ENCODE assay signal across 20 cellular contexts in genomic region chr10:29622382-29622885, GRCh38. TPM values are rescaled to one million over a fixed set of nuclear protein-coding genes. Genes with fewer than 3 reads are reported as not detected.
DNase-seq lines count a peak whose midpoint lies in the region; ATAC-seq and TF ChIP-seq lines count a peak whose summit lies in the region.
"Had no signal": no experiment of that assay in that cellular context is flagged by ENCODE, and none has a peak within 500 bp of the region (broad histone marks: within the 10 kb centered on the region; RNA-seq: fewer than 3 reads in every experiment).

No MANE protein-coding gene starts in this region.

- WGBS in testis, 2 donors, result 53 to 56% methylated on average over 13 of the region's 13 CpGs

- H3K4me3 ChIP-seq in muscle layer of colon (ENCODE audit: low read depth in 1 of 2, low read length in 2 of 2) (peak overlapping the region in 1 of 2 donors; percentile 21), testis (no peak overlapping the region)

- TF ChIP-seq CTCF in chondrocyte (IDR thresholded peaks at IDR 0.05) (no peak), testis (IDR thresholded peaks at IDR 0.05) (no peak)

- H3K4me1 ChIP-seq in muscle layer of colon (ENCODE audit: insufficient read depth, low read length), result peaks cover 84% of the 10 kb centered on the region
- H3K4me1 ChIP-seq in testis, result peaks cover 34% of the 10 kb centered on the region

- H3K27ac ChIP-seq in muscle layer of colon (ENCODE audit: low read depth, low read length), result peak overlapping the region; percentile 24
- H3K27ac ChIP-seq in testis, result peak overlapping the region; percentile 6 to 41
- H3K27ac ChIP-seq: 22Rv1 had no signal

- H3K36me3 ChIP-seq in muscle layer of colon (ENCODE audit: insufficient read depth, low read length), result no peaks in the 10 kb centered on the region
- H3K36me3 ChIP-seq in testis (ENCODE audit: low read depth, missing control alignments), result no peaks in the 10 kb centered on the region

- H3K4me1 Mint-ChIP-seq in chondrocyte (ENCODE audit: low read depth), result peaks cover 55% of the 10 kb centered on the region
- H3K4me1 Mint-ChIP-seq: activated CD4-positive, alpha-beta memory T cell treated with anti-CD3 and anti-CD28 coated beads, Interleukin-2, amount 10 ng/mL, durations not matched to agents 7 days and 5 days; B cell had no signal

- H3K27me3 ChIP-seq in muscle layer of colon (ENCODE audit: control insufficient read depth in 1 of 2, insufficient read depth in 2 of 2, low read length in 2 of 2) (no peaks in the 10 kb centered on the region), testis (no peaks in the 10 kb centered on the region)
- H3K27me3 ChIP-seq: heart left ventricle had no signal

- no peak overlapping the region for H3K4me3 Mint-ChIP-seq in chondrocyte (ENCODE audit: unreplicated experiment)
- H3K4me3 Mint-ChIP-seq: activated CD4-positive, alpha-beta memory T cell treated with anti-CD3 and anti-CD28 coated beads, Interleukin-2, amount 10 ng/mL, durations not matched to agents 7 days and 5 days; activated naive CD8-positive, alpha-beta T cell; activated T-cell treated with anti-CD3 and anti-CD28 coated beads, Interleukin-2, amount 50 U/mL, for 24 hours; B cell had no signal

- H3K27me3 Mint-ChIP-seq in chondrocyte (ENCODE audit: low read depth), result no peaks in the 10 kb centered on the region
- H3K27me3 Mint-ChIP-seq: activated CD4-positive, alpha-beta memory T cell treated with anti-CD3 and anti-CD28 coated beads, Interleukin-2, amount 10 ng/mL, durations not matched to agents 7 days and 5 days; activated naive CD8-positive, alpha-beta T cell; activated T-cell treated with anti-CD3 and anti-CD28 coated beads, Interleukin-2, amount 50 U/mL, for 24 hours; B cell had no signal

- H3K27ac Mint-ChIP-seq in chondrocyte (ENCODE audit: unreplicated experiment), result peak overlapping the region; percentile 39
- H3K27ac Mint-ChIP-seq: activated CD4-positive, alpha-beta memory T cell treated with anti-CD3 and anti-CD28 coated beads, Interleukin-2, amount 10 ng/mL, durations not matched to agents 7 days and 5 days; activated naive CD8-positive, alpha-beta T cell; activated T-cell treated with anti-CD3 and anti-CD28 coated beads, Interleukin-2, amount 50 U/mL, for 24 hours; B cell had no signal

- intact Hi-C loops in testis (cut with DNase I; ENCODE audit: low total_unique reads), result no loop called here

- H3K9me3 Mint-ChIP-seq in chondrocyte (ENCODE audit: low read depth), result no peaks in the 10 kb centered on the region
- H3K9me3 Mint-ChIP-seq: activated CD4-positive, alpha-beta memory T cell treated with anti-CD3 and anti-CD28 coated beads, Interleukin-2, amount 10 ng/mL, durations not matched to agents 7 days and 5 days; activated T-cell treated with anti-CD3 and anti-CD28 coated beads, Interleukin-2, amount 50 U/mL, for 24 hours had no signal

- peak overlapping the region; percentile 17 for H3K9ac ChIP-seq in muscle layer of colon (ENCODE audit: low read length)

- H3K36me3 Mint-ChIP-seq in chondrocyte (ENCODE audit: low read depth), result peaks cover 2% of the 10 kb centered on the region

- TF ChIP-seq POLR2A in testis (IDR thresholded peaks at IDR 0.05), result no peak

- no peak for ATAC-seq in HG02642 (IDR thresholded peaks at IDR 0.05; ENCODE audit: poor library complexity, unreplicated experiment)

- peak; percentile 13 for DNase-seq in DMS 273 (lab: John Stamatoyannopoulos, UW; ENCODE audit: unreplicated experiment)
- DNase-seq in DMS 273 treated with DMSO at 0.1 percent for 48 hours (lab: John Stamatoyannopoulos, UW), result no peak
- DNase-seq in chondrocyte (ENCODE audit: low spot score), result no peak
- DNase-seq in testis, result no peak
- DNase-seq in stimulated activated CD4-positive, alpha-beta T cell treated with anti-CD3 and anti-CD28 coated beads, Interleukin-4, amount 100 ng/mL, for 4 hours, result no peak
- no peak for DNase-seq in globus pallidus (ENCODE audit: low spot score)
- DNase-seq: activated CD4-positive, alpha-beta memory T cell treated with anti-CD3 and anti-CD28 coated beads, Interleukin-2, amount 10 ng/mL, durations not matched to agents 7 days and 5 days; activated T-cell treated with anti-CD3 and anti-CD28 coated beads, Interleukin-2, amount 50 U/mL, for 24 hours; DMS153; erythroblast; GOT3; heart left ventricle; KG1; NCI-H1048; substantia nigra had no signal

- H3K9me3 ChIP-seq in muscle layer of colon (ENCODE audit: low read length) (no peaks in the 10 kb centered on the region), testis (no peaks in the 10 kb centered on the region)
- H3K9me3 ChIP-seq: heart left ventricle had no signal

RNA-seq across cellular contexts. Expression of gene SVIL, which starts 12.3 kb away (rescaled TPM):
- 112 to 136 TPM (median 118 TPM) in 3 replicates for total RNA-seq in chondrocyte
- 10 to 100 TPM; 63.1 to 67.6 TPM for total RNA-seq in testis
- polyA plus RNA-seq in testis (ENCODE audit: insufficient read depth, low read depth, low replicate concordance), result 44.7 TPM
